ENCODE assay signal across 8 cellular contexts in the genomic region with DNA sequence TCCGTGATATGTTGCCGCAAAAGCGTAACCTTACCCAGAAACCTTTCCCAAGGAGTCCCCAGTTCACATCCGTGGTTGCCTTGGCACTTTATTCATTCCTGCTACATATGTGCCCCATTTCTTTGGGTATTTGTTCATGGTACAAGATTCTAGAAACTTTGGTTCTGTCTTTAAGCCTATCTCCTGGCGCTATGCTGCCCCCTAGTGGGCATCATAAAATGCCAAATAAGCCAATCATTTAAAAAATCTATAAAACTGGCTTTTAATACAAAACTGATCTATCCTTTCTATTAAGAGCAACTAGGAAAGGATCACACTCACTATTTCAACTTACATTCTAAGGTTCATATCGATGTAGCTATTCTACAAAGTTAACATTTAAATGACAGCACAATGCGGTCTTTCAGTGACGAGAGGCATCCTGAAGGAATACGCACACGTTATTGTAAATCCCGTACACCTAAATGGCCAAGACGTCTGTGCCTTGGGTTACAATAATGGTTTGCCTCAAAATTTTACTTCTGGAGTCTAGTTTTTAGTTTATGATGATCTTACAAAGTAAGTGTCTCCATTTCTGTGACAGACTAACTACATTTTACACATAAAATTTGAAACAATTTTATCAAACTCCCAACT. TPM values are rescaled to one million over a fixed set of nuclear protein-coding genes. Genes with fewer than 3 reads are reported as not detected.
DNase-seq lines count a peak whose midpoint lies in the region; ATAC-seq, FAIRE-seq and TF ChIP-seq lines count a peak whose summit lies in the region.

No MANE protein-coding gene starts in this region.

- H3K4me2 ChIP-seq in A549 = no peak overlapping the region

- 55% methylated on average over 12 of the region's 12 CpGs for WGBS in A549 (ENCODE audit: missing lambda C conversion rate)

- no peak overlapping the region for H3K4me3 ChIP-seq in A549

- no peak for TF ChIP-seq POLR2A in A549 (IDR thresholded peaks at IDR 0.05; ENCODE audit: low read length)

- no peaks in the 10 kb centered on the region for H3K9me3 ChIP-seq in A549

- FAIRE-seq in A549 (lab: Jason Lieb, UNC) = no peak

- POLR2A ChIA-PET in A549 (lab: Yijun Ruan, JAX) = no interaction called here

- TF ChIP-seq RAD21 in A549 (conservative IDR thresholded peaks at IDR 0.05 in 1 of 2, IDR thresholded peaks at IDR 0.05 in 1 of 2) = peak; percentile 80 to 86

- DNase-seq in A549 (ENCODE audit: low read depth in 1 of 2, low spot score in 1 of 2) (peak; percentile 14 to 40), GM10266 (ENCODE audit: extremely low spot score) (peak; percentile 58), NCI-H510A (lab: John Stamatoyannopoulos, UW) (peak; percentile 9), activated T-cell treated with anti-CD3 and anti-CD28 coated beads for 1 hour (ENCODE audit: low read depth) (peak; percentile 53), fibroblast of peridontal ligament (ENCODE audit: extremely low read depth) (peak; percentile 71), pons (ENCODE audit: low spot score) (peak; percentile 69), NCI-H774 (lab: John Stamatoyannopoulos, UW) (no peak)

- CTCF ChIA-PET in A549 (lab: Yijun Ruan, JAX) = interaction anchor here (0.9 to 3.8 kb wide), 12 partner anchors 9 to 429 kb away, joined by 3 to 20 read pairs (median 4); no protein-coding TSS in a partner anchor

- no peak overlapping the region for H3K27ac ChIP-seq in A549

- ATAC-seq in A549 (peak in 1 of 2 experiments; percentile 35; a peak in 1 of 6 replicates), GM19397 (IDR thresholded peaks at IDR 0.05; ENCODE audit: unreplicated experiment) (no peak)

- no peak for TF ChIP-seq EP300 in A549 (IDR thresholded peaks at IDR 0.05)

- TF ChIP-seq CTCF in A549 (IDR thresholded peaks at IDR 0.05) (peak; percentile 82), GM10266 (IDR thresholded peaks at IDR 0.05; ENCODE audit: control insufficient read depth, insufficient read depth, low read depth, missing control alignments) (peak; percentile 76)

- H3K4me1 ChIP-seq in A549 = no peaks in the 10 kb centered on the region

TF ChIP-seq in A549, 52 proteins besides CTCF, POLR2A, EP300 and RAD21:
- TF ChIP-seq HOXB13 (CRISPR knock-in tag; IDR thresholded peaks at IDR 0.05; ENCODE audit: low read depth) = no peak
- peak; percentile 84 for TF ChIP-seq SMC3 (IDR thresholded peaks at IDR 0.05)
TF ChIP-seq in A549: peak in this region for 1.

RNA-seq across cellular contexts. Expression of a gene that starts 16.2 kb away (rescaled TPM):
- polyA plus RNA-seq in A549 (2011; rRNA removed) = not detected in 2 replicates
- polyA plus RNA-seq in A549 (2012; cell fraction: cytosol; rRNA removed) = not detected in 2 replicates
- not detected in 2 replicates for polyA plus RNA-seq in A549 (2012; cell fraction: nucleus; rRNA removed)
- polyA plus RNA-seq in A549 (2017; fragmentation: RNase III; extraction: RNeasy Plus Mini Kit Qiagen cat#74134 plus additional on column Dnase treatment) = not detected in 3 replicates
- polyA minus RNA-seq in A549 (2011; rRNA and poly(A)+ RNA removed) = not detected in 2 replicates

RNA-seq across cellular contexts. Expression of a gene that starts 47.7 kb away (rescaled TPM):
- polyA plus RNA-seq in A549 (2011; rRNA removed) (1.3 and 1.4 TPM in 2 replicates), A549 (2017; fragmentation: RNase III; extraction: RNeasy Plus Mini Kit Qiagen cat#74134 plus additional on column Dnase treatment) (0.17 to 0.50 TPM (median 0.47 TPM) in 3 replicates)
- 0.40 and 0.41 TPM in 2 replicates for polyA plus RNA-seq in A549 (2012; cell fraction: cytosol; rRNA removed)
- polyA plus RNA-seq in A549 (2012; cell fraction: nucleus; rRNA removed) = 0.29 and 0.34 TPM in 2 replicates
- 2.0 and 2.5 TPM in 2 replicates for polyA minus RNA-seq in A549 (2011; rRNA and poly(A)+ RNA removed)
